In the genomic region with DNA sequence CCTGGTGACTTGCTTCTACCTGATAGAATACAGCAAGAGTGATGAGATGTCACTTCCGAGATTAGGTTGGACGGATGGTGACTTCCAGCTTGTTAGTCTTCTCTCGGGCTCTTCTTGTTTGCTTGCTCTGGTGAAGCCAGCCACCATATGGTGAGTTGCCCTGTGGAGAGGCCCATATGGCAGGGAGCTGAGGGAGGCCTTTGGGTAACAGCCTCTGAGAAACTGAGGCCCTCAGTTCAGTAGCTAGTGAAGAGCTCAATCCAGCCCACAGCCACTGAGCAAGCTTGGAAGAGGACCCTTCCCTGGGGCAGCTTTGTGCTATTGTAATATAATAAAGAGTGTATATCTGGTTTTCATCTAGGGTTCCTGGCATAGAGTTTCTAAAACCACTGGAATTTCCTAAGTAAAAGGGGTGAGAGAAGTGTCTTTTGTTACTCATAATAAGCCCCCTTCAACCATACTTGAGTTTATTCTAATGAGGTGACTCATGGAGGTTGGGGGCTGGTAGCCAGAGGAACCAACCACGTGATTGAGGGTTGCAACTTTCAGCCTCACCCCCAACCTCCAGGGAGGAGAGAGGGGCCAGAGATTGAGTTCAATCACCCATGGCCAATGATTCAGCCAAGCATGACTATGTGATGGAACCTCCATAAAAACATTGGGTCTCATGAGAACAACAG, we compare ENCODE assay signal across 12 cellular contexts. TPM values are rescaled to one million over a fixed set of nuclear protein-coding genes. Genes with fewer than 3 reads are reported as not detected.
DNase-seq lines count a peak whose midpoint lies in the region; ATAC-seq, FAIRE-seq and TF ChIP-seq lines count a peak whose summit lies in the region.
"Had no signal": no experiment of that assay in that cellular context is flagged by ENCODE, and none has a peak within 500 bp of the region (broad histone marks: within the 10 kb centered on the region; RNA-seq: fewer than 3 reads in every experiment).

No MANE protein-coding gene starts in this region.

- TF ChIP-seq CTCF in AG04450 (IDR thresholded peaks at IDR 0.05; ENCODE audit: low read depth, low read length) (no peak), activated B cell treated with CpG ODN at 0.5 μM for 24 hours (IDR thresholded peaks at IDR 0.05) (no peak), D721Med (IDR thresholded peaks at IDR 0.05; ENCODE audit: insufficient read depth, missing control alignments) (no peak)

- CTCF ChIA-PET in AG04450 (lab: Charles Lee) (interaction anchor here (1.7 to 2.5 kb wide), 2 partner anchors 10 to 27 kb away, joined by 3 to 11 read pairs; partner anchors contain the start of gene MRGPRF), activated B cell treated with CpG ODN at 0.5 μM for 24 hours (lab: Charles Lee) (no interaction called here)

- no peaks in the 10 kb centered on the region for H3K27me3 ChIP-seq in AG04450 (ENCODE audit: control insufficient read depth, insufficient read depth, low read length)

- H3K27ac ChIP-seq in AG04450 (ENCODE audit: low read depth, low read length): peak overlapping the region; percentile 86

- peaks cover 14% of the 10 kb centered on the region for H3K4me1 Mint-ChIP-seq in activated B cell treated with CpG ODN at 0.5 μM for 24 hours

- H3K4me3 ChIP-seq in AG04450 (ENCODE audit: low read depth, low read length): no peak overlapping the region

- intact Hi-C loops in activated B cell treated with CpG ODN at 0.5 μM for 24 hours (cut with micrococcal nuclease): no loop called here

- ATAC-seq in activated B cell treated with CpG ODN at 0.5 μM for 24 hours (ENCODE audit: low read depth): peak; percentile 58
- no peak for ATAC-seq in GM19397 (IDR thresholded peaks at IDR 0.05; ENCODE audit: unreplicated experiment)

- FAIRE-seq in D721Med (lab: Jason Lieb, UNC): no peak
- FAIRE-seq: bronchial epithelial cell, TTC549 had no signal

- POLR2A ChIA-PET in AG04450 (lab: Yijun Ruan, JAX) (interaction anchor here (0.6 to 1.5 kb wide), 2 partner anchors 12 to 28 kb away, joined by 3 read pairs; partner anchors contain the start of gene MRGPRF), activated B cell treated with CpG ODN at 0.5 μM for 24 hours (lab: Charles Lee) (interaction anchor here (1.2 to 1.9 kb wide), 2 partner anchors 11 to 15 kb away, joined by 4 to 6 read pairs; no protein-coding TSS in a partner anchor)

- H3K9me3 ChIP-seq in AG04450 (ENCODE audit: control insufficient read depth, insufficient read depth, low read length): no peaks in the 10 kb centered on the region

- peak; percentile 62 for DNase-seq in AG04450 (ENCODE audit: low read depth, low spot score)
- peak; percentile 64 for DNase-seq in GM03348 (ENCODE audit: low spot score)
- no peak for DNase-seq in activated B cell treated with CpG ODN at 0.5 μM for 24 hours
- peak; percentile 69 for DNase-seq in kidney glomerular epithelial cell (lab: John Stamatoyannopoulos, UW)
- DNase-seq in D721Med (ENCODE audit: insufficient read length, low spot score): no peak
- no peak for DNase-seq in SHP77 treated with DMSO at 0.1 percent for 48 hours (lab: John Stamatoyannopoulos, UW)
- no peak for DNase-seq in GM19240 (ENCODE audit: insufficient read length, low spot score)
- DNase-seq: GDM1; stimulated activated naive CD4-positive, alpha-beta T cell treated with Interleukin-2 at 50 U/mL for 16 hours had no signal

- no peak overlapping the region for H3K4me3 Mint-ChIP-seq in activated B cell treated with CpG ODN at 0.5 μM for 24 hours

- H3K27ac Mint-ChIP-seq in activated B cell treated with CpG ODN at 0.5 μM for 24 hours: peak overlapping the region; percentile 12

- peaks cover 15% of the 10 kb centered on the region for H3K27me3 Mint-ChIP-seq in activated B cell treated with CpG ODN at 0.5 μM for 24 hours

- H3K9me3 Mint-ChIP-seq in activated B cell treated with CpG ODN at 0.5 μM for 24 hours: no peaks in the 10 kb centered on the region

- H3K36me3 Mint-ChIP-seq in activated B cell treated with CpG ODN at 0.5 μM for 24 hours (ENCODE audit: low read depth): no peaks in the 10 kb centered on the region

RNA-seq across cellular contexts. Expression of gene TPCN2, which starts 8.0 kb away (rescaled TPM):
- polyA plus RNA-seq in AG04450 (2011; rRNA removed): 6.4 and 7.4 TPM in 2 replicates
- 8.6 and 11.1 TPM in 2 replicates for polyA minus RNA-seq in AG04450 (2011; rRNA and poly(A)+ RNA removed)
- total RNA-seq in activated B cell treated with CpG ODN at 0.5 μM for 24 hours: 29.1 and 35.4 TPM in 2 replicates

RNA-seq across cellular contexts. Expression of gene MRGPRF, which starts 27.7 kb away (rescaled TPM):
- 28.6 and 34.4 TPM in 2 replicates for polyA plus RNA-seq in AG04450 (2011; rRNA removed)
- 26.8 and 28.0 TPM in 2 replicates for polyA minus RNA-seq in AG04450 (2011; rRNA and poly(A)+ RNA removed)
- not detected in 2 replicates for total RNA-seq in activated B cell treated with CpG ODN at 0.5 μM for 24 hours

RNA-seq across cellular contexts. Expression of gene MRGPRD, which starts 59.9 kb away (rescaled TPM):
- not detected in 2 replicates for polyA plus RNA-seq in AG04450 (2011; rRNA removed)
- polyA minus RNA-seq in AG04450 (2011; rRNA and poly(A)+ RNA removed): not detected in 2 replicates
- not detected in 2 replicates for total RNA-seq in activated B cell treated with CpG ODN at 0.5 μM for 24 hours
- total RNA-seq: bronchial epithelial cell had no signal

Comparison
In these comparisons a context has a peak if more than half of its experiments do, and no peak if none do; other contexts are left out.
1. DNase-seq: peak in AG04450 (single experiment), GM03348 (single experiment) and kidney glomerular epithelial cell (single experiment); none in activated B cell treated with CpG ODN at 0.5 μM for 24 hours (single experiment), D721Med (single experiment), SHP77 treated with DMSO at 0.1 percent for 48 hours (single experiment) and GM19240 (single experiment).